In the genomic region with DNA sequence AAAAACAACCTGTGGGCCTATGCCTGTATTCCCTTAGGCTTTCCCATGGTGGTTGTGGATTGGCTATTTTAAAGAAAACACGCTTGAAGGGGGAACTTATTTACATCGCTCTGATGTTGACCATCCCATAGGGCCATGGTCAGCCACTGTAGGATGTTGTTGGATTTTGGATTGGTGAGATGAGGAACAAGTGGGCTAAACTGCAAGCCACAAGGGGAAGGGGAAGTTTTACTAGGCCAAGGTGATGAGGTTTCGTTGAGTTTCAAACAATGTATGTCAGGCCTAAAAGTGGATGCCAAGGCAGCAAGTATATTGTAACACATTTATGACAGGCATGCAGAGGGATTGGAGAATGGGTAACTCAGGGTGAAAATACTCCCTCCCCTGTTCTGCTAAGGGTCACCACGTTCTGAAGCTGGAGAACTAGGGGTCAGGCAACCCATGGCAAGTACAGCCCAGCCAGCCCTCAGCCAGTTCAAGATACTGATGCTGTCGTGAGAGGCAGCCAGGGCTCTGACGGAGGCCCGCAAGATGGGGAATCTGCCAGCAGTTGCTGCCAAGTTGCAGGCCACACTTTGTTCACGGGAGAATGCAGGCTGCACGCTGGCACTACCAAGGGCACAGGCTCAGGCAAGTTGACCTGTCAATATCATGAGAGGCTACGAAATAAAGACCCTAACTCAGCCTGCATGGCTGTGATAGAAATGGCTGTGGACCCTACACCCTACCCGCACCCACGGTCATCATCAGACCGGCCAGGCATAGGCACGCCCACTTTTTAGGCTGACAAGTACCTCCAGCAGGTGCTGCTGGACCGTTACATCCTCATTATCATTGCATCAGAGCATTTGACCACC, we compare ENCODE assay signal across 12 cellular contexts. TPM values are rescaled to one million over a fixed set of nuclear protein-coding genes. Genes with fewer than 3 reads are reported as not detected.
DNase-seq lines count a peak whose midpoint lies in the region; ATAC-seq and TF ChIP-seq lines count a peak whose summit lies in the region.
"Had no signal": no experiment of that assay in that cellular context is flagged by ENCODE, and none has a peak within 500 bp of the region (broad histone marks: within the 10 kb centered on the region; RNA-seq: fewer than 3 reads in every experiment).

No MANE protein-coding gene starts in this region.

- no peaks in the 10 kb centered on the region for H3K27me3 Mint-ChIP-seq in CD8-positive, alpha-beta memory T cell
- H3K27me3 Mint-ChIP-seq in activated CD4-positive, alpha-beta memory T cell treated with anti-CD3 and anti-CD28 coated beads for 36 hours: no peaks in the 10 kb centered on the region

- peak overlapping the region in 5 of 8 donors; percentile 8 to 25 (median 14) for H3K27ac Mint-ChIP-seq in CD8-positive, alpha-beta memory T cell
- no peak overlapping the region for H3K27ac Mint-ChIP-seq in activated CD4-positive, alpha-beta memory T cell treated with anti-CD3 and anti-CD28 coated beads for 36 hours

- intact Hi-C loops in left ventricle myocardium inferior (cut with micrococcal nuclease): no loop called here
- intact Hi-C loops in activated CD4-positive, alpha-beta memory T cell treated with anti-CD3 and anti-CD28 coated beads for 36 hours (cut with micrococcal nuclease): no loop called here

- no peaks in the 10 kb centered on the region for H3K4me1 ChIP-seq in CD8-positive, alpha-beta memory T cell (ENCODE audit: insufficient read depth, low read length)
- H3K4me1 ChIP-seq in left ventricle myocardium inferior: peaks cover 25% of the 10 kb centered on the region
- H3K4me1 ChIP-seq: right lobe of liver had no signal

- ATAC-seq in GM21360 (IDR thresholded peaks at IDR 0.05; ENCODE audit: unreplicated experiment): no peak

- H3K4me3 Mint-ChIP-seq in CD8-positive, alpha-beta memory T cell: no peak overlapping the region
- no peak overlapping the region for H3K4me3 Mint-ChIP-seq in activated CD4-positive, alpha-beta memory T cell treated with anti-CD3 and anti-CD28 coated beads for 36 hours
- H3K4me3 Mint-ChIP-seq: CD14-positive monocyte had no signal

- H3K36me3 ChIP-seq in CD8-positive, alpha-beta memory T cell (ENCODE audit: insufficient read depth, low read length): peaks cover 8% of the 10 kb centered on the region
- H3K36me3 ChIP-seq in left ventricle myocardium inferior: peaks cover 34% of the 10 kb centered on the region

- peaks cover under 1 to 40% (median 11%) of the 10 kb centered on the region in 3 donors for H3K36me3 Mint-ChIP-seq in CD8-positive, alpha-beta memory T cell
- H3K36me3 Mint-ChIP-seq in activated CD4-positive, alpha-beta memory T cell treated with anti-CD3 and anti-CD28 coated beads for 36 hours: peaks cover 19% of the 10 kb centered on the region

- no peak for TF ChIP-seq CTCF in left ventricle myocardium inferior (IDR thresholded peaks at IDR 0.05; ENCODE audit: borderline replicate concordance)

- no peak overlapping the region for H3K4me3 ChIP-seq in CD8-positive, alpha-beta memory T cell (ENCODE audit: low read length)
- H3K4me3 ChIP-seq in left ventricle myocardium inferior: no peak overlapping the region
- H3K4me3 ChIP-seq: right lobe of liver, thoracic aorta had no signal

- POLR2A ChIA-PET in CD8-positive, alpha-beta memory T cell (lab: Charles Lee): no interaction called here
- POLR2A ChIA-PET in activated CD4-positive, alpha-beta memory T cell treated with anti-CD3 and anti-CD28 coated beads for 36 hours (lab: Charles Lee): no interaction called here

- no peaks in the 10 kb centered on the region for H3K9me3 ChIP-seq in CD8-positive, alpha-beta memory T cell (ENCODE audit: low read length)
- no peaks in the 10 kb centered on the region for H3K9me3 ChIP-seq in left ventricle myocardium inferior (replicated peaks)
- H3K9me3 ChIP-seq: right lobe of liver, thoracic aorta had no signal

- CTCF ChIA-PET in CD8-positive, alpha-beta memory T cell (lab: Charles Lee): no interaction called here
- CTCF ChIA-PET in activated CD4-positive, alpha-beta memory T cell treated with anti-CD3 and anti-CD28 coated beads for 36 hours (lab: Charles Lee): interaction anchor here (2.5 to 3.9 kb wide), 2 partner anchors 19 to 57 kb away, joined by 6 to 13 read pairs; a partner anchor contains a TSS

- H3K4me1 Mint-ChIP-seq in CD8-positive, alpha-beta memory T cell: peaks cover 0 to 2% (median 0%) of the 10 kb centered on the region in 3 donors
- no peaks in the 10 kb centered on the region for H3K4me1 Mint-ChIP-seq in activated CD4-positive, alpha-beta memory T cell treated with anti-CD3 and anti-CD28 coated beads for 36 hours (ENCODE audit: low read depth)

- H3K27me3 ChIP-seq in CD8-positive, alpha-beta memory T cell (ENCODE audit: insufficient read depth, low read length, poor library complexity, severe bottlenecking): no peaks in the 10 kb centered on the region
- H3K27me3 ChIP-seq in left ventricle myocardium inferior (ENCODE audit: low read depth): no peaks in the 10 kb centered on the region
- H3K27me3 ChIP-seq: right lobe of liver had no signal

- no peaks in the 10 kb centered on the region for H3K9me3 Mint-ChIP-seq in CD8-positive, alpha-beta memory T cell
- H3K9me3 Mint-ChIP-seq in activated CD4-positive, alpha-beta memory T cell treated with anti-CD3 and anti-CD28 coated beads for 36 hours: no peaks in the 10 kb centered on the region

- no peak for DNase-seq in CD8-positive, alpha-beta memory T cell
- DNase-seq in NOMO-1 treated with DMSO at 0.1 percent for 48 hours (lab: John Stamatoyannopoulos, UW; ENCODE audit: unreplicated experiment) (peak; percentile 60), left ventricle myocardium inferior (peak; percentile 63), hepatic stellate cell (ENCODE audit: low spot score) (no peak)
- DNase-seq in activated CD4-positive, alpha-beta memory T cell treated with anti-CD3 and anti-CD28 coated beads for 36 hours: no peak
- DNase-seq: amniotic stem cell, NCI-H2029, right lobe of liver had no signal

- no peak overlapping the region for H3K27ac ChIP-seq in CD8-positive, alpha-beta memory T cell (ENCODE audit: low read depth, low read length)
- H3K27ac ChIP-seq in left ventricle myocardium inferior (replicated peaks): peak overlapping the region; percentile 63
- H3K27ac ChIP-seq: right lobe of liver, thoracic aorta had no signal

RNA-seq across cellular contexts. Expression of a gene that starts 11.1 kb away (rescaled TPM):
- not detected for total RNA-seq in CD8-positive, alpha-beta memory T cell
- not detected for polyA plus RNA-seq in CD8-positive, alpha-beta memory T cell
- total RNA-seq in left ventricle myocardium inferior: not detected
- total RNA-seq in activated CD4-positive, alpha-beta memory T cell treated with anti-CD3 and anti-CD28 coated beads for 36 hours: not detected
- total RNA-seq: mononuclear cell, right lobe of liver, thoracic aorta had no signal
- polyA plus RNA-seq: CD14-positive monocyte had no signal

RNA-seq across cellular contexts. Expression of a gene that starts 27.8 kb away (rescaled TPM):
- 10 to 100 TPM; 85.8 to 91.3 TPM for total RNA-seq in CD8-positive, alpha-beta memory T cell
- 11.0 TPM for polyA plus RNA-seq in CD8-positive, alpha-beta memory T cell
- 18.9 TPM for total RNA-seq in left ventricle myocardium inferior
- total RNA-seq in activated CD4-positive, alpha-beta memory T cell treated with anti-CD3 and anti-CD28 coated beads for 36 hours: 10 to 100 TPM; 58.2 to 58.3 TPM

RNA-seq across cellular contexts. Expression of a gene that starts 53.8 kb away (rescaled TPM):
- 10 to 100 TPM; 93.8 to 97.6 TPM for total RNA-seq in CD8-positive, alpha-beta memory T cell
- 8.3 TPM for polyA plus RNA-seq in CD8-positive, alpha-beta memory T cell
- 0.38 TPM for total RNA-seq in left ventricle myocardium inferior
- 100 to 1,000 TPM; 120 to 130 TPM for total RNA-seq in activated CD4-positive, alpha-beta memory T cell treated with anti-CD3 and anti-CD28 coated beads for 36 hours

RNA-seq across cellular contexts. Expression of a gene that starts 57.0 kb away (rescaled TPM):
- total RNA-seq in CD8-positive, alpha-beta memory T cell: 1 to 10 TPM; 2.7 to 5.0 TPM
- polyA plus RNA-seq in CD8-positive, alpha-beta memory T cell: 3.8 TPM
- 3.5 TPM for total RNA-seq in left ventricle myocardium inferior
- 10 to 100 TPM; 14.4 to 15.1 TPM for total RNA-seq in activated CD4-positive, alpha-beta memory T cell treated with anti-CD3 and anti-CD28 coated beads for 36 hours

Comparison
In these comparisons a context has a peak if more than half of its experiments do, and no peak if none do; other contexts are left out.
1. DNase-seq: peak in NOMO-1 treated with DMSO at 0.1 percent for 48 hours (single experiment) and left ventricle myocardium inferior (single experiment); none in CD8-positive, alpha-beta memory T cell (0 of 5), hepatic stellate cell (single experiment) and activated CD4-positive, alpha-beta memory T cell treated with anti-CD3 and anti-CD28 coated beads for 36 hours (single experiment).
2. RNA of a gene that starts 53.8 kb away (total RNA-seq): 120 to 130 TPM in activated CD4-positive, alpha-beta memory T cell treated with anti-CD3 and anti-CD28 coated beads for 36 hours and 93.8 to 97.6 TPM in CD8-positive, alpha-beta memory T cell; 0.38 TPM in left ventricle myocardium inferior (single experiment); every median in the first group is over 10 times any median in the second.